Comparison of ENCODE assay signal across 8 cellular contexts in genomic region chr5:458547-459353, GRCh38. TPM values are rescaled to one million over a fixed set of nuclear protein-coding genes. Genes with fewer than 3 reads are reported as not detected.
A peak's percentile ranks its signal among the peaks of the same experiment; 100 is the strongest.
DNase-seq lines count a peak whose midpoint lies in the region; ATAC-seq, FAIRE-seq and TF ChIP-seq lines count a peak whose summit lies in the region.

No MANE protein-coding gene starts in this region.

- POLR2A ChIA-PET in WTC11 (lab: Charles Lee) = no interaction called here

- H3K9me3 ChIP-seq in pancreas = no peaks in the 10 kb centered on the region

- peak overlapping the region in 3 of 4 donors; percentile 6 to 73 (median 64) for H3K27ac ChIP-seq in pancreas

- H3K36me3 Mint-ChIP-seq in WTC11 = peaks cover 62% of the 10 kb centered on the region

- no peak overlapping the region for H3K27ac Mint-ChIP-seq in WTC11

- peaks cover 0 to 43% (median 6%) of the 10 kb centered on the region in 3 donors for H3K36me3 ChIP-seq in pancreas

- WGBS in pancreas, 2 donors = 70 to 75% methylated on average over 17 of the region's 17 CpGs

- H3K27me3 Mint-ChIP-seq in WTC11 (ENCODE audit: low read depth) = no peaks in the 10 kb centered on the region

- FAIRE-seq in pancreas (lab: Jason Lieb, UNC) = no peak

- no peak for TF ChIP-seq EP300 in Ishikawa (IDR thresholded peaks at IDR 0.05; ENCODE audit: borderline replicate concordance)

- ATAC-seq in GM18511 (IDR thresholded peaks at IDR 0.05; ENCODE audit: unreplicated experiment) (peak; percentile 77), pancreas (peak; percentile 59 to 87 (median 77)), WTC11 (no peak), GM21360 (IDR thresholded peaks at IDR 0.05; ENCODE audit: unreplicated experiment) (no peak), HG02571 (IDR thresholded peaks at IDR 0.05; ENCODE audit: unreplicated experiment) (no peak)

- DNase-seq in amniotic epithelial cell (ENCODE audit: low read depth) (peak; percentile 42), pancreas (peak in 4 of 6 donors; percentile 25 to 59 (median 41)), WTC11 (ENCODE audit: low spot score) (no peak), SKM-1 treated with dmso at 0.1 percent for 144 hours (lab: John Stamatoyannopoulos, UW; ENCODE audit: unreplicated experiment) (no peak)

- no peak overlapping the region for H3K4me3 Mint-ChIP-seq in WTC11

- no peaks in the 10 kb centered on the region for H3K9me3 Mint-ChIP-seq in WTC11

- TF ChIP-seq CTCF in pancreas (IDR thresholded peaks at IDR 0.05) = no peak
- no peak for TF ChIP-seq CTCF in WTC11 (IDR thresholded peaks at IDR 0.05)

- H3K4me3 ChIP-seq in pancreas = no peak overlapping the region

- H3K4me1 ChIP-seq in pancreas = peaks cover 0 to 5% (median 0%) of the 10 kb centered on the region in 3 donors

- TF ChIP-seq RAD21 in Ishikawa (IDR thresholded peaks at IDR 0.05; ENCODE audit: low read depth) = no peak

- CTCF ChIA-PET in WTC11 (lab: Charles Lee) = no interaction called here

- intact Hi-C loops in pancreas (cut with DNase I) = no loop called here

- no peaks in the 10 kb centered on the region for H3K27me3 ChIP-seq in pancreas

- H3K4me1 Mint-ChIP-seq in WTC11 = peaks cover 14% of the 10 kb centered on the region

TF ChIP-seq in Ishikawa, 13 proteins besides CTCF, POLR2A, EP300 and RAD21:
- TF ChIP-seq TCF12 (IDR thresholded peaks at IDR 0.05; ENCODE audit: low read depth) = 0 out of 2 replicates have a peak, but pooled peaks have one; percentile 30
- no peak for TF ChIP-seq MAX (IDR thresholded peaks at IDR 0.05)
- no peak for TF ChIP-seq TEAD4 (IDR thresholded peaks at IDR 0.05)
- TF ChIP-seq TAF1 (IDR thresholded peaks at IDR 0.05; ENCODE audit: low read depth) = no peak
- TF ChIP-seq USF1 (IDR thresholded peaks at IDR 0.05) = 0 out of 2 replicates have a peak, but pooled peaks have one; percentile 8
- TF ChIP-seq NFIC (IDR thresholded peaks at IDR 0.05) = peak; percentile 30; the same call in 1 of the 2 replicates

TF ChIP-seq in WTC11, 78 proteins besides CTCF, POLR2A, EP300 and RAD21:
- TF ChIP-seq, protein P1, sequence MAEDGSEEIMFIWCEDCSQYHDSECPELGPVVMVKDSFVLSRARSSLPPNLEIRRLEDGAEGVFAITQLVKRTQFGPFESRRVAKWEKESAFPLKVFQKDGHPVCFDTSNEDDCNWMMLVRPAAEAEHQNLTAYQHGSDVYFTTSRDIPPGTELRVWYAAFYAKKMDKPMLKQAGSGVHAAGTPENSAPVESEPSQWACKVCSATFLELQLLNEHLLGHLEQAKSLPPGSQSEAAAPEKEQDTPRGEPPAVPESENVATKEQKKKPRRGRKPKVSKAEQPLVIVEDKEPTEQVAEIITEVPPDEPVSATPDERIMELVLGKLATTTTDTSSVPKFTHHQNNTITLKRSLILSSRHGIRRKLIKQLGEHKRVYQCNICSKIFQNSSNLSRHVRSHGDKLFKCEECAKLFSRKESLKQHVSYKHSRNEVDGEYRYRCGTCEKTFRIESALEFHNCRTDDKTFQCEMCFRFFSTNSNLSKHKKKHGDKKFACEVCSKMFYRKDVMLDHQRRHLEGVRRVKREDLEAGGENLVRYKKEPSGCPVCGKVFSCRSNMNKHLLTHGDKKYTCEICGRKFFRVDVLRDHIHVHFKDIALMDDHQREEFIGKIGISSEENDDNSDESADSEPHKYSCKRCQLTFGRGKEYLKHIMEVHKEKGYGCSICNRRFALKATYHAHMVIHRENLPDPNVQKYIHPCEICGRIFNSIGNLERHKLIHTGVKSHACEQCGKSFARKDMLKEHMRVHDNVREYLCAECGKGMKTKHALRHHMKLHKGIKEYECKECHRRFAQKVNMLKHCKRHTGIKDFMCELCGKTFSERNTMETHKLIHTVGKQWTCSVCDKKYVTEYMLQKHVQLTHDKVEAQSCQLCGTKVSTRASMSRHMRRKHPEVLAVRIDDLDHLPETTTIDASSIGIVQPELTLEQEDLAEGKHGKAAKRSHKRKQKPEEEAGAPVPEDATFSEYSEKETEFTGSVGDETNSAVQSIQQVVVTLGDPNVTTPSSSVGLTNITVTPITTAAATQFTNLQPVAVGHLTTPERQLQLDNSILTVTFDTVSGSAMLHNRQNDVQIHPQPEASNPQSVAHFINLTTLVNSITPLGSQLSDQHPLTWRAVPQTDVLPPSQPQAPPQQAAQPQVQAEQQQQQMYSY (CRISPR knock-in tag; IDR thresholded peaks at IDR 0.05) = no peak
- TF ChIP-seq CREB1 (CRISPR knock-in tag; IDR thresholded peaks at IDR 0.05) (no peak), IRF1 (CRISPR knock-in tag; IDR thresholded peaks at IDR 0.05) (no peak), EMX1 (CRISPR knock-in tag; IDR thresholded peaks at IDR 0.05) (no peak), SMAD4 (CRISPR knock-in tag; IDR thresholded peaks at IDR 0.05) (no peak), CBFB (CRISPR knock-in tag; IDR thresholded peaks at IDR 0.05; ENCODE audit: low read depth) (no peak), ZNF263 (CRISPR knock-in tag; IDR thresholded peaks at IDR 0.05; ENCODE audit: low read depth) (no peak), ATF1 (CRISPR knock-in tag; IDR thresholded peaks at IDR 0.05) (no peak), ELF4 (CRISPR knock-in tag; IDR thresholded peaks at IDR 0.05; ENCODE audit: low read depth) (no peak), TCF7 (CRISPR knock-in tag; IDR thresholded peaks at IDR 0.05; ENCODE audit: low read depth) (no peak), JUN (CRISPR knock-in tag; IDR thresholded peaks at IDR 0.05) (no peak), ZNF317 (CRISPR knock-in tag; IDR thresholded peaks at IDR 0.05; ENCODE audit: borderline replicate concordance, low read depth) (no peak), ZNF512 (CRISPR knock-in tag; IDR thresholded peaks at IDR 0.05; ENCODE audit: borderline replicate concordance) (no peak)
- TF ChIP-seq, protein P2, sequence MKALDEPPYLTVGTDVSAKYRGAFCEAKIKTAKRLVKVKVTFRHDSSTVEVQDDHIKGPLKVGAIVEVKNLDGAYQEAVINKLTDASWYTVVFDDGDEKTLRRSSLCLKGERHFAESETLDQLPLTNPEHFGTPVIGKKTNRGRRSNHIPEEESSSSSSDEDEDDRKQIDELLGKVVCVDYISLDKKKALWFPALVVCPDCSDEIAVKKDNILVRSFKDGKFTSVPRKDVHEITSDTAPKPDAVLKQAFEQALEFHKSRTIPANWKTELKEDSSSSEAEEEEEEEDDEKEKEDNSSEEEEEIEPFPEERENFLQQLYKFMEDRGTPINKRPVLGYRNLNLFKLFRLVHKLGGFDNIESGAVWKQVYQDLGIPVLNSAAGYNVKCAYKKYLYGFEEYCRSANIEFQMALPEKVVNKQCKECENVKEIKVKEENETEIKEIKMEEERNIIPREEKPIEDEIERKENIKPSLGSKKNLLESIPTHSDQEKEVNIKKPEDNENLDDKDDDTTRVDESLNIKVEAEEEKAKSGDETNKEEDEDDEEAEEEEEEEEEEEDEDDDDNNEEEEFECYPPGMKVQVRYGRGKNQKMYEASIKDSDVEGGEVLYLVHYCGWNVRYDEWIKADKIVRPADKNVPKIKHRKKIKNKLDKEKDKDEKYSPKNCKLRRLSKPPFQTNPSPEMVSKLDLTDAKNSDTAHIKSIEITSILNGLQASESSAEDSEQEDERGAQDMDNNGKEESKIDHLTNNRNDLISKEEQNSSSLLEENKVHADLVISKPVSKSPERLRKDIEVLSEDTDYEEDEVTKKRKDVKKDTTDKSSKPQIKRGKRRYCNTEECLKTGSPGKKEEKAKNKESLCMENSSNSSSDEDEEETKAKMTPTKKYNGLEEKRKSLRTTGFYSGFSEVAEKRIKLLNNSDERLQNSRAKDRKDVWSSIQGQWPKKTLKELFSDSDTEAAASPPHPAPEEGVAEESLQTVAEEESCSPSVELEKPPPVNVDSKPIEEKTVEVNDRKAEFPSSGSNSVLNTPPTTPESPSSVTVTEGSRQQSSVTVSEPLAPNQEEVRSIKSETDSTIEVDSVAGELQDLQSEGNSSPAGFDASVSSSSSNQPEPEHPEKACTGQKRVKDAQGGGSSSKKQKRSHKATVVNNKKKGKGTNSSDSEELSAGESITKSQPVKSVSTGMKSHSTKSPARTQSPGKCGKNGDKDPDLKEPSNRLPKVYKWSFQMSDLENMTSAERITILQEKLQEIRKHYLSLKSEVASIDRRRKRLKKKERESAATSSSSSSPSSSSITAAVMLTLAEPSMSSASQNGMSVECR (CRISPR knock-in tag; IDR thresholded peaks at IDR 0.05; ENCODE audit: borderline replicate concordance) = no peak

RNA-seq across cellular contexts. Expression of gene EXOC3, which starts 15.8 kb away (rescaled TPM):
- total RNA-seq in pancreas = 10 to 100 TPM; 24.5 to 39.5 (median 38.3) TPM
- polyA plus RNA-seq in pancreas = 10 to 100 TPM; 64.8 to 71.8 TPM
- 60.1 to 62.4 TPM (median 62.2 TPM) in 3 replicates for total RNA-seq in WTC11 (2021)

Comparison
In these comparisons a context has a peak if more than half of its experiments do, and no peak if none do; other contexts are left out.
1. ATAC-seq: peak in GM18511 (single experiment) and pancreas (4 of 4); none in WTC11 (single experiment), GM21360 (single experiment) and HG02571 (single experiment).
2. DNase-seq: peak in amniotic epithelial cell (single experiment) and pancreas (4 of 6); none in WTC11 (single experiment) and SKM-1 treated with dmso at 0.1 percent for 144 hours (single experiment).